Comparison of ENCODE assay signal across 14 cellular contexts in the genomic region with DNA sequence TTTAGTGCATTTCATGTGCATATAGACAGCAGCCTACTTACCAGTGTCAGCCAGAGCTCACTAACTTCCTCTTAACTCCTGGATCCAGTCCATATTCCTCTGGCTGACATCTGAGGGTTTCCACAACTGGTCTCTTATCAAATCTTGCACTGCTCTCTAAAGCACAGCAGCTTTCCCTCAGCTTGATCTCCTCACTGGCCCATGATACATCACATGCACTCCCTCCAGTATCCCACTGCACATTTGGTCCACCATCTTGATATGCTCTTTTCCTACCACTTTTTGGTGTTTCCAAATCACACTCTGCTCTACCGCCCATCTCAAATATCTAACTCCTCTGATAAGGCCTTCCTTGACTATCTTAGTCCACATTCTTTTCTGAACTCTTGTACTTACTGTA.
DNase-seq lines count a peak whose midpoint lies in the region; ATAC-seq and TF ChIP-seq lines count a peak whose summit lies in the region.
"Had no signal": no experiment of that assay in that cellular context is flagged by ENCODE, and none has a peak within 500 bp of the region (broad histone marks: within the 10 kb centered on the region; RNA-seq: fewer than 3 reads in every experiment).

No MANE protein-coding gene starts in this region.

- no peaks in the 10 kb centered on the region for H3K9me3 Mint-ChIP-seq in activated naive CD4-positive, alpha-beta T cell treated with anti-CD3 and anti-CD28 coated beads, Interleukin-2, amount 50 U/mL, for 24 hours
- no peaks in the 10 kb centered on the region for H3K9me3 Mint-ChIP-seq in effector memory CD8-positive, alpha-beta T cell
- H3K9me3 Mint-ChIP-seq: activated naive CD4-positive, alpha-beta T cell treated with anti-CD3 and anti-CD28 coated beads, Interleukin-2, amount 50 U/mL, for 72 hours; neural progenitor cell had no signal

- no peak for ATAC-seq in GM18498 (IDR thresholded peaks at IDR 0.05; ENCODE audit: unreplicated experiment)
- no peak for ATAC-seq in HG03039 (IDR thresholded peaks at IDR 0.05; ENCODE audit: unreplicated experiment)
- no peak for ATAC-seq in effector memory CD8-positive, alpha-beta T cell (replicated peaks)
- ATAC-seq: activated naive CD4-positive, alpha-beta T cell treated with anti-CD3 and anti-CD28 coated beads, Interleukin-2, amount 50 U/mL, for 72 hours had no signal

- H3K27ac Mint-ChIP-seq in activated naive CD4-positive, alpha-beta T cell treated with anti-CD3 and anti-CD28 coated beads, Interleukin-2, amount 50 U/mL, for 24 hours, result peak overlapping the region; percentile 0
- peak overlapping the region in 1 of 2 donors; percentile 0 for H3K27ac Mint-ChIP-seq in effector memory CD8-positive, alpha-beta T cell
- H3K27ac Mint-ChIP-seq: activated naive CD4-positive, alpha-beta T cell treated with anti-CD3 and anti-CD28 coated beads, Interleukin-2, amount 50 U/mL, for 72 hours; neural progenitor cell had no signal

- no peak overlapping the region for H3K27ac ChIP-seq in colonic mucosa
- H3K27ac ChIP-seq: neural progenitor cell had no signal

- peaks cover 24% of the 10 kb centered on the region for H3K36me3 Mint-ChIP-seq in activated naive CD4-positive, alpha-beta T cell treated with anti-CD3 and anti-CD28 coated beads, Interleukin-2, amount 50 U/mL, for 24 hours
- H3K36me3 Mint-ChIP-seq in effector memory CD8-positive, alpha-beta T cell (ENCODE audit: insufficient read depth), result no peaks in the 10 kb centered on the region
- H3K36me3 Mint-ChIP-seq: activated naive CD4-positive, alpha-beta T cell treated with anti-CD3 and anti-CD28 coated beads, Interleukin-2, amount 50 U/mL, for 72 hours had no signal

- no peak overlapping the region for H3K4me3 ChIP-seq in colonic mucosa
- H3K4me3 ChIP-seq: neural progenitor cell had no signal

- no peaks in the 10 kb centered on the region for H3K4me1 Mint-ChIP-seq in activated naive CD4-positive, alpha-beta T cell treated with anti-CD3 and anti-CD28 coated beads, Interleukin-2, amount 50 U/mL, for 24 hours
- H3K4me1 Mint-ChIP-seq in effector memory CD8-positive, alpha-beta T cell (ENCODE audit: low read depth in 2 of 2), result no peaks in the 10 kb centered on the region

- no peak for DNase-seq in activated naive CD4-positive, alpha-beta T cell (lab: John Stamatoyannopoulos, UW)
- peak; percentile 21 for DNase-seq in colonic mucosa
- peak; percentile 56 to 73 for DNase-seq in lung microvascular endothelial cell (ENCODE audit: low read depth in 2 of 2)
- DNase-seq in effector memory CD8-positive, alpha-beta T cell, result no peak
- DNase-seq in effector CD4-positive, alpha-beta T cell, result no peak
- DNase-seq: activated CD4-positive, alpha-beta T cell treated with anti-CD3 and anti-CD28 coated beads for 48 hours; effector memory CD4-positive, alpha-beta T cell; NCI-H2081 treated with DMSO at 0.1 percent for 48 hours; SHP77 had no signal

- no peaks in the 10 kb centered on the region for H3K27me3 Mint-ChIP-seq in activated naive CD4-positive, alpha-beta T cell treated with anti-CD3 and anti-CD28 coated beads, Interleukin-2, amount 50 U/mL, for 24 hours
- no peaks in the 10 kb centered on the region for H3K27me3 Mint-ChIP-seq in effector memory CD8-positive, alpha-beta T cell

- no peaks in the 10 kb centered on the region for H3K9me3 ChIP-seq in colonic mucosa

- TF ChIP-seq CTCF in colonic mucosa (IDR thresholded peaks at IDR 0.05), result no peak

- H3K27me3 ChIP-seq in colonic mucosa, result no peaks in the 10 kb centered on the region
- H3K27me3 ChIP-seq: neural progenitor cell had no signal

- intact Hi-C loops in colonic mucosa (cut with DNase I), result no loop called here

- no peaks in the 10 kb centered on the region for H3K4me1 ChIP-seq in colonic mucosa

- no peaks in the 10 kb centered on the region for H3K36me3 ChIP-seq in colonic mucosa
- H3K36me3 ChIP-seq: neural progenitor cell had no signal

- H3K9ac ChIP-seq in colonic mucosa (ENCODE audit: low read depth in 2 of 2, low read length in 2 of 2), result no peak overlapping the region
- H3K9ac ChIP-seq: neural progenitor cell had no signal

- no peak overlapping the region for H3K4me3 Mint-ChIP-seq in activated naive CD4-positive, alpha-beta T cell treated with anti-CD3 and anti-CD28 coated beads, Interleukin-2, amount 50 U/mL, for 24 hours
- H3K4me3 Mint-ChIP-seq in effector memory CD8-positive, alpha-beta T cell, result no peak overlapping the region
- H3K4me3 Mint-ChIP-seq: neural progenitor cell had no signal

Comparison
In these comparisons a context has a peak if more than half of its experiments do, and no peak if none do; other contexts are left out.
1. DNase-seq: peak in colonic mucosa (single experiment) and lung microvascular endothelial cell (2 of 2); none in activated naive CD4-positive, alpha-beta T cell (0 of 4), effector memory CD8-positive, alpha-beta T cell (0 of 3) and effector CD4-positive, alpha-beta T cell (single experiment).